In genomic region chr14:51738754-51739153, GRCh38 we compare ENCODE assay signal across 12 cellular contexts.
DNase-seq lines count a peak whose midpoint lies in the region; ATAC-seq, FAIRE-seq and TF ChIP-seq lines count a peak whose summit lies in the region.
"Had no signal": no experiment of that assay in that cellular context is flagged by ENCODE, and none has a peak within 500 bp of the region (broad histone marks: within the 10 kb centered on the region; RNA-seq: fewer than 3 reads in every experiment).

No MANE protein-coding gene starts in this region.

- H3K4me1 Mint-ChIP-seq in activated CD4-positive, alpha-beta T cell treated with anti-CD3 and anti-CD28 coated beads, Interleukin-2, amount 10 ng/mL, durations not matched to agents 24 days and 14 days = no peaks in the 10 kb centered on the region
- H3K4me1 Mint-ChIP-seq: activated naive CD8-positive, alpha-beta T cell treated with anti-CD3 and anti-CD28 coated beads, Interleukin-2, amount 10 ng/mL, durations not matched to agents 7 days and 5 days had no signal

- no peak for FAIRE-seq in A549 (lab: Jason Lieb, UNC)
- FAIRE-seq in small intestine (lab: Jason Lieb, UNC) = no peak
- FAIRE-seq: H54 had no signal

- intact Hi-C loops in activated CD4-positive, alpha-beta T cell treated with anti-CD3 and anti-CD28 coated beads, Interleukin-2, amount 10 ng/mL, durations not matched to agents 24 days and 14 days (cut with micrococcal nuclease) = no loop called here

- H3K4me2 ChIP-seq in A549 = no peak overlapping the region

- H3K4me3 ChIP-seq in A549 (no peak overlapping the region), small intestine (ENCODE audit: low read depth in 1 of 2, low read length in 2 of 2) (no peak overlapping the region), tibial nerve (no peak overlapping the region)

- no peak for TF ChIP-seq RAD21 in A549 (conservative IDR thresholded peaks at IDR 0.05 in 1 of 2, IDR thresholded peaks at IDR 0.05 in 1 of 2)

- H3K9me3 ChIP-seq in A549 = no peaks in the 10 kb centered on the region
- H3K9me3 ChIP-seq in small intestine (ENCODE audit: control insufficient read depth, low read depth) = no peaks in the 10 kb centered on the region
- peaks cover 0 to 6% (median 0%) of the 10 kb centered on the region in 4 donors for H3K9me3 ChIP-seq in tibial nerve

- TF ChIP-seq CTCF in A549 (IDR thresholded peaks at IDR 0.05) (no peak), tibial nerve (IDR thresholded peaks at IDR 0.05) (no peak)

- no peaks in the 10 kb centered on the region for H3K36me3 Mint-ChIP-seq in activated CD4-positive, alpha-beta T cell treated with anti-CD3 and anti-CD28 coated beads, Interleukin-2, amount 10 ng/mL, durations not matched to agents 24 days and 14 days (ENCODE audit: low read depth)
- H3K36me3 Mint-ChIP-seq: activated naive CD8-positive, alpha-beta T cell treated with anti-CD3 and anti-CD28 coated beads, Interleukin-2, amount 10 ng/mL, durations not matched to agents 7 days and 5 days had no signal

- POLR2A ChIA-PET in A549 (lab: Yijun Ruan, JAX) = no interaction called here

- DNase-seq in A549 (ENCODE audit: low read depth in 1 of 2, low spot score in 1 of 2) (peak; percentile 20 to 31), OCI-M1 (lab: John Stamatoyannopoulos, UW) (peak; percentile 1), small intestine (no peak), tibial nerve (ENCODE audit: low spot score in 2 of 2) (no peak)
- DNase-seq in activated CD4-positive, alpha-beta T cell treated with anti-CD3 and anti-CD28 coated beads, Interleukin-2, amount 10 ng/mL, durations not matched to agents 24 days and 14 days = no peak
- DNase-seq: activated naive CD8-positive, alpha-beta T cell treated with anti-CD3 and anti-CD28 coated beads, Interleukin-2, amount 10 ng/mL, durations not matched to agents 7 days and 5 days; NCI-H146; stimulated activated CD4-positive, alpha-beta T cell treated with anti-CD3 and anti-CD28 coated beads, Interleukin-2, amount 100 ng/mL, for 48 hours had no signal

- no peaks in the 10 kb centered on the region for H3K36me3 ChIP-seq in small intestine (ENCODE audit: control insufficient read depth in 2 of 2, insufficient read depth in 2 of 2, low read length in 2 of 2)
- no peaks in the 10 kb centered on the region for H3K36me3 ChIP-seq in tibial nerve

- H3K4me1 ChIP-seq in A549 (0 out of 3 replicates have a peak, but pooled peaks cover 5% of the 10 kb centered on the region), small intestine (ENCODE audit: control insufficient read depth in 2 of 2, insufficient read depth in 1 of 2, low read depth in 1 of 2, low read length in 1 of 2) (no peaks in the 10 kb centered on the region), tibial nerve (no peaks in the 10 kb centered on the region)

- 70% methylated on average over 8 of the region's 8 CpGs for WGBS in A549 (ENCODE audit: missing lambda C conversion rate)
- 67 to 75% (median 69%) methylated on average over 8 of the region's 8 CpGs for whole genome bisulfite sequencing in small intestine, 3 donors
- WGBS in tibial nerve, 2 donors = 56 to 58% methylated on average over 8 of the region's 8 CpGs

- H3K27ac Mint-ChIP-seq in activated CD4-positive, alpha-beta T cell treated with anti-CD3 and anti-CD28 coated beads, Interleukin-2, amount 10 ng/mL, durations not matched to agents 24 days and 14 days = no peak overlapping the region
- H3K27ac Mint-ChIP-seq: activated naive CD8-positive, alpha-beta T cell treated with anti-CD3 and anti-CD28 coated beads, Interleukin-2, amount 10 ng/mL, durations not matched to agents 7 days and 5 days had no signal

- peaks cover 18% of the 10 kb centered on the region for H3K27me3 Mint-ChIP-seq in activated CD4-positive, alpha-beta T cell treated with anti-CD3 and anti-CD28 coated beads, Interleukin-2, amount 10 ng/mL, durations not matched to agents 24 days and 14 days

- ATAC-seq in A549 = peak; percentile 76 to 86
- peak; percentile 86 for ATAC-seq in GM19025 (IDR thresholded peaks at IDR 0.05; ENCODE audit: low read depth, unreplicated experiment)
- peak; percentile 86 for ATAC-seq in HG02885 (IDR thresholded peaks at IDR 0.05; ENCODE audit: poor library complexity, unreplicated experiment)
- ATAC-seq in GM21717 (IDR thresholded peaks at IDR 0.05; ENCODE audit: unreplicated experiment) = no peak

- TF ChIP-seq POLR2A in A549 (IDR thresholded peaks at IDR 0.05; ENCODE audit: low read length) (no peak), tibial nerve (IDR thresholded peaks at IDR 0.05) (no peak)

- CTCF ChIA-PET in A549 (lab: Yijun Ruan, JAX) = interaction anchor here (1.4 to 2.1 kb wide), 2 partner anchors 8 to 41 kb away, joined by 4 read pairs; no protein-coding TSS in a partner anchor

- H3K27ac ChIP-seq in A549 (no peak overlapping the region), small intestine (ENCODE audit: low read depth in 1 of 2, low read length in 1 of 2) (no peak overlapping the region), tibial nerve (no peak overlapping the region)

- H3K27me3 ChIP-seq in small intestine (ENCODE audit: control insufficient read depth in 2 of 2, insufficient read depth in 2 of 2, low read length in 2 of 2) = no peaks in the 10 kb centered on the region
- no peaks in the 10 kb centered on the region for H3K27me3 ChIP-seq in tibial nerve

- TF ChIP-seq EP300 in A549 (IDR thresholded peaks at IDR 0.05) (no peak), tibial nerve (IDR thresholded peaks at IDR 0.05) (no peak)

- no peak overlapping the region for H3K4me3 Mint-ChIP-seq in activated CD4-positive, alpha-beta T cell treated with anti-CD3 and anti-CD28 coated beads, Interleukin-2, amount 10 ng/mL, durations not matched to agents 24 days and 14 days
- H3K4me3 Mint-ChIP-seq: activated naive CD8-positive, alpha-beta T cell treated with anti-CD3 and anti-CD28 coated beads, Interleukin-2, amount 10 ng/mL, durations not matched to agents 7 days and 5 days had no signal

- H3K9me3 Mint-ChIP-seq in activated CD4-positive, alpha-beta T cell treated with anti-CD3 and anti-CD28 coated beads, Interleukin-2, amount 10 ng/mL, durations not matched to agents 24 days and 14 days = no peaks in the 10 kb centered on the region
- H3K9me3 Mint-ChIP-seq: activated naive CD8-positive, alpha-beta T cell treated with anti-CD3 and anti-CD28 coated beads, Interleukin-2, amount 10 ng/mL, durations not matched to agents 7 days and 5 days had no signal

TF ChIP-seq in A549, 52 proteins besides CTCF, POLR2A, EP300 and RAD21 (continues in another document):
- TF ChIP-seq ZFP36 (IDR thresholded peaks at IDR 0.05; ENCODE audit: borderline replicate concordance, partially characterized antibody) (no peak), FOSB (CRISPR knock-in tag; IDR thresholded peaks at IDR 0.05) (no peak), MAX (IDR thresholded peaks at IDR 0.05) (no peak), FOSL2 (IDR thresholded peaks at IDR 0.05) (no peak), FOSL2 (CRISPR knock-in tag; IDR thresholded peaks at IDR 0.05) (no peak), REST (IDR thresholded peaks at IDR 0.05) (no peak), HMGXB4 (CRISPR knock-in tag; IDR thresholded peaks at IDR 0.05; ENCODE audit: borderline replicate concordance) (no peak), SMC3 (IDR thresholded peaks at IDR 0.05) (no peak), MYC (IDR thresholded peaks at IDR 0.05; ENCODE audit: borderline replicate concordance, low read length) (no peak), NR3C1 (IDR thresholded peaks at IDR 0.05) (no peak), ZSCAN20 (CRISPR knock-in tag; IDR thresholded peaks at IDR 0.05) (no peak), GATA3 (IDR thresholded peaks at IDR 0.05; ENCODE audit: borderline replicate concordance) (no peak), RARB (CRISPR knock-in tag; IDR thresholded peaks at IDR 0.05) (no peak)

Comparison
In these comparisons a context has a peak if more than half of its experiments do, and no peak if none do; other contexts are left out.
1. DNase-seq: peak in A549 (2 of 2) and OCI-M1 (single experiment); none in activated CD4-positive, alpha-beta T cell treated with anti-CD3 and anti-CD28 coated beads, Interleukin-2, amount 10 ng/mL, durations not matched to agents 24 days and 14 days (single experiment), small intestine (single experiment) and tibial nerve (0 of 2).